Comparison of ENCODE assay signal across 25 cellular contexts in genomic region chr10:42574336-42574735, GRCh38.
"Had no signal": no experiment of that assay in that cellular context is flagged by ENCODE, and none has a peak within 500 bp of the region (broad histone marks: within the 10 kb centered on the region; RNA-seq: fewer than 3 reads in every experiment).

No MANE protein-coding gene starts in this region.

- ATAC-seq: activated CD8-positive, alpha-beta memory T cell treated with anti-CD3 and anti-CD28 coated beads, Interleukin-2, amount 10 ng/mL, durations not matched to agents 7 days and 5 days; activated CD8-positive, alpha-beta T cell treated with anti-CD3 and anti-CD28 coated beads for 36 hours; gastroesophageal sphincter; left ventricle myocardium superior; natural killer cell; upper lobe of right lung had no signal

- H3K9me3 Mint-ChIP-seq: natural killer cell had no signal

- H3K36me3 Mint-ChIP-seq: activated CD8-positive, alpha-beta memory T cell treated with anti-CD3 and anti-CD28 coated beads, Interleukin-2, amount 10 ng/mL, durations not matched to agents 7 days and 5 days; activated naive CD4-positive, alpha-beta T cell treated with anti-CD3 and anti-CD28 coated beads, Interleukin-2, amount 10 ng/mL, durations not matched to agents 7 days and 5 days; natural killer cell had no signal

- H3K27ac Mint-ChIP-seq: activated B cell treated with CpG ODN at 0.5 μM for 24 hours; activated CD8-positive, alpha-beta memory T cell treated with anti-CD3 and anti-CD28 coated beads, Interleukin-2, amount 10 ng/mL, durations not matched to agents 7 days and 5 days; activated CD8-positive, alpha-beta T cell treated with anti-CD3 and anti-CD28 coated beads for 36 hours; activated naive CD4-positive, alpha-beta T cell treated with anti-CD3 and anti-CD28 coated beads, Interleukin-2, amount 10 ng/mL, durations not matched to agents 7 days and 5 days; endodermal cell; natural killer cell had no signal

- H3K27ac ChIP-seq: epithelial cell of prostate, gastroesophageal sphincter, ovary, prostate gland, spleen, thoracic aorta, upper lobe of right lung had no signal

- FAIRE-seq: TTC549 had no signal

- H3K4me3 ChIP-seq: gastroesophageal sphincter, ovary, prostate gland, spleen, thoracic aorta, upper lobe of right lung had no signal

- H3K4me1 ChIP-seq: gastroesophageal sphincter, prostate gland, spleen, upper lobe of right lung had no signal

- H3K36me3 ChIP-seq: gastroesophageal sphincter, ovary, prostate gland, spleen, thoracic aorta, upper lobe of right lung had no signal

- H3K9me3 ChIP-seq: gastroesophageal sphincter, prostate gland, thoracic aorta, upper lobe of right lung had no signal

- H3K4me1 Mint-ChIP-seq: activated naive CD4-positive, alpha-beta T cell treated with anti-CD3 and anti-CD28 coated beads, Interleukin-2, amount 10 ng/mL, durations not matched to agents 7 days and 5 days; endodermal cell had no signal

- H3K27me3 Mint-ChIP-seq: activated B cell treated with CpG ODN at 0.5 μM for 24 hours; activated CD8-positive, alpha-beta memory T cell treated with anti-CD3 and anti-CD28 coated beads, Interleukin-2, amount 10 ng/mL, durations not matched to agents 7 days and 5 days; activated naive CD4-positive, alpha-beta T cell treated with anti-CD3 and anti-CD28 coated beads, Interleukin-2, amount 10 ng/mL, durations not matched to agents 7 days and 5 days had no signal

- DNase-seq: activated B cell treated with CpG ODN at 0.5 μM for 24 hours; activated CD4-positive, alpha-beta T cell treated with anti-CD3 and anti-CD28 coated beads for 4 hours; activated CD8-positive, alpha-beta memory T cell treated with anti-CD3 and anti-CD28 coated beads, Interleukin-2, amount 10 ng/mL, durations not matched to agents 7 days and 5 days; activated CD8-positive, alpha-beta T cell treated with anti-CD3 and anti-CD28 coated beads for 36 hours; activated effector memory CD4-positive, alpha-beta T cell treated with anti-CD3 and anti-CD28 coated beads, Interleukin-2, amount 50 U/mL, for 16 hours; activated naive CD4-positive, alpha-beta T cell treated with anti-CD3 and anti-CD28 coated beads, Interleukin-2, amount 10 ng/mL, durations not matched to agents 7 days and 5 days; activated T-cell treated with anti-CD3 and anti-CD28 coated beads for 4 hours; amygdala; cortex of kidney; endodermal cell; head of caudate nucleus; hypothalamus; left ventricle myocardium superior; midbrain; natural killer cell; ovary; spleen; stimulated activated CD4-positive, alpha-beta T cell treated with anti-CD3 and anti-CD28 coated beads, Interleukin-4, amount 100 ng/mL, for 1 hour; stimulated activated naive CD4-positive, alpha-beta T cell; upper lobe of right lung had no signal

- H3K4me3 Mint-ChIP-seq: activated B cell treated with CpG ODN at 0.5 μM for 24 hours; activated CD8-positive, alpha-beta memory T cell treated with anti-CD3 and anti-CD28 coated beads, Interleukin-2, amount 10 ng/mL, durations not matched to agents 7 days and 5 days; activated CD8-positive, alpha-beta T cell treated with anti-CD3 and anti-CD28 coated beads for 36 hours; activated naive CD4-positive, alpha-beta T cell treated with anti-CD3 and anti-CD28 coated beads, Interleukin-2, amount 10 ng/mL, durations not matched to agents 7 days and 5 days; endodermal cell; natural killer cell had no signal

- H3K27me3 ChIP-seq: ovary, spleen, upper lobe of right lung had no signal
